In genomic region chr7:88509341-88509740, GRCh38 we compare ENCODE assay signal across 29 cellular contexts.
DNase-seq lines count a peak whose midpoint lies in the region; ATAC-seq, FAIRE-seq and TF ChIP-seq lines count a peak whose summit lies in the region.
"Had no signal": no experiment of that assay in that cellular context is flagged by ENCODE, and none has a peak within 500 bp of the region (broad histone marks: within the 10 kb centered on the region; RNA-seq: fewer than 3 reads in every experiment).

No MANE protein-coding gene starts in this region.

- no peak for TF ChIP-seq RAD21 in H1 (IDR thresholded peaks at IDR 0.05 in 1 of 2, conservative IDR thresholded peaks at IDR 0.05 in 1 of 2; ENCODE audit: low read depth in 2 of 2, low read length in 2 of 2)

- DNase-seq in H1 (ENCODE audit: low read depth in 1 of 2, low spot score in 2 of 2) = no peak
- DNase-seq: 8988T; ACHN; AML-193; BE2C; C1 segment of cervical spinal cord; Caco-2; Calu3; CD4-positive, alpha-beta memory T cell; CD4-positive, alpha-beta T cell; CD4-positive, CD25-positive, alpha-beta regulatory T cell; CD8-positive, alpha-beta memory T cell; CD8-positive, alpha-beta T cell; COR-L47; DMS 273 treated with DMSO at 0.1 percent for 48 hours; DMS153; DMS53; DMS79; DMS79 treated with DMSO at 0.1 percent for 48 hours; DND-41; EL had no signal

- H3K27me3 ChIP-seq in H1 (replicated peaks in 1 of 4; ENCODE audit: control insufficient read depth in 3 of 4, extremely low read depth in 1 of 4, insufficient read depth in 3 of 4, low read length in 3 of 4) = no peaks in the 10 kb centered on the region
- H3K27me3 ChIP-seq: BE2C; BLaER1; BLaER1 treated with 17β-estradiol and CSF1 and Interleukin-3, amounts not matched to agents 10 nM and 100 nM had no signal

- no peak overlapping the region for H3K18ac ChIP-seq in H1 (ENCODE audit: extremely low read depth, low read length)

- ATAC-seq in GM21717 (IDR thresholded peaks at IDR 0.05; ENCODE audit: unreplicated experiment) = no peak
- ATAC-seq: A549; CD8-positive, alpha-beta T cell had no signal

- peak overlapping the region; percentile 83; the same call in 1 of the 2 replicates for H2AFZ ChIP-seq in H1 (ENCODE audit: low read length)

- H3K4me2 ChIP-seq in H1 (ENCODE audit: insufficient read depth in 1 of 2, low read depth in 2 of 2, low read length in 2 of 2) = no peak overlapping the region
- H3K4me2 ChIP-seq: A549; BLaER1; BLaER1 treated with 17β-estradiol and CSF1 and Interleukin-3, amounts not matched to agents 10 nM and 100 nM had no signal

- H3K23me2 ChIP-seq in H1 (ENCODE audit: low read depth, low read length) = no peaks in the 10 kb centered on the region

- H2BK120ac ChIP-seq in H1 (replicated peaks; ENCODE audit: low read depth, low read length) = no peak overlapping the region

- no peak for TF ChIP-seq POLR2A in H1 (IDR thresholded peaks at IDR 0.05; ENCODE audit: control extremely low read depth in 1 of 2, low read depth in 2 of 2, low read length in 2 of 2)

- no peak overlapping the region for H2BK20ac ChIP-seq in H1 (ENCODE audit: low read length)

- no peak overlapping the region for H2BK15ac ChIP-seq in H1 (ENCODE audit: low read length)

- no peaks in the 10 kb centered on the region for H3K79me2 ChIP-seq in H1 (ENCODE audit: control insufficient read depth in 1 of 2, insufficient read depth in 2 of 2, low read length in 2 of 2)

- no peak overlapping the region for H2BK12ac ChIP-seq in H1 (ENCODE audit: low read depth, low read length)

- no peaks in the 10 kb centered on the region for H4K20me1 ChIP-seq in H1 (replicated peaks in 1 of 2; ENCODE audit: control insufficient read depth in 1 of 2, insufficient read depth in 2 of 2, low read length in 2 of 2)
- H4K20me1 ChIP-seq: BLaER1; BLaER1 treated with 17β-estradiol and CSF1 and Interleukin-3, amounts not matched to agents 10 nM and 100 nM had no signal

- CTCF ChIA-PET in H1 (lab: Charles Lee; ENCODE audit: partially characterized antibody) = no interaction called here

- H3K79me1 ChIP-seq in H1 (ENCODE audit: low read depth, low read length) = no peaks in the 10 kb centered on the region

- H3K23ac ChIP-seq in H1 (ENCODE audit: insufficient read length) = no peak overlapping the region

- no peak for FAIRE-seq in H1 (lab: Jason Lieb, UNC)
- FAIRE-seq: A204.1, A549, D721Med had no signal

- H3K9me3 ChIP-seq in H1 (ENCODE audit: insufficient read depth in 2 of 2, low read depth in 1 of 2, low read length in 1 of 2) = no peaks in the 10 kb centered on the region
- H3K9me3 ChIP-seq: A549, BE2C, BLaER1, Caco-2 had no signal

- H3K27ac ChIP-seq in H1 (ENCODE audit: low read depth, low read length) = no peak overlapping the region
- H3K27ac ChIP-seq: 22Rv1; A549; BLaER1; BLaER1 treated with 17β-estradiol and CSF1 and Interleukin-3, amounts not matched to agents 10 nM and 100 nM; C4-2B had no signal

- no peak overlapping the region for H3K4me3 ChIP-seq in H1 (ENCODE audit: extremely low read depth in 1 of 4, insufficient read depth in 2 of 4, low read depth in 3 of 4, low read length in 4 of 4)
- H3K4me3 ChIP-seq: A549; BLaER1; BLaER1 treated with 17β-estradiol and CSF1 and Interleukin-3, amounts not matched to agents 10 nM and 100 nM had no signal

- H3K36me3 ChIP-seq in H1 (ENCODE audit: control insufficient read depth in 2 of 4, insufficient read depth in 4 of 4, low read length in 3 of 4) = no peaks in the 10 kb centered on the region
- H3K36me3 ChIP-seq: BE2C; BLaER1; BLaER1 treated with 17β-estradiol and CSF1 and Interleukin-3, amounts not matched to agents 10 nM and 100 nM had no signal

- no peak overlapping the region for H3K4ac ChIP-seq in H1 (replicated peaks; ENCODE audit: insufficient read length, low read depth, low read length)

- no peak overlapping the region for H3K9ac ChIP-seq in H1 (replicated peaks in 1 of 4; ENCODE audit: extremely low read depth in 1 of 4, low read depth in 3 of 4, low read length in 3 of 4)
- H3K9ac ChIP-seq: BLaER1; BLaER1 treated with 17β-estradiol and CSF1 and Interleukin-3, amounts not matched to agents 10 nM and 100 nM had no signal

- TF ChIP-seq EP300 in H1 (IDR thresholded peaks at IDR 0.05; ENCODE audit: borderline replicate concordance in 1 of 2, low read depth in 2 of 2, low read length in 2 of 2) = no peak

- H2AK5ac ChIP-seq in H1 (ENCODE audit: low read depth, low read length) = no peak overlapping the region

- H4K5ac ChIP-seq in H1 (ENCODE audit: insufficient read length, low read depth, low read length) = no peak overlapping the region

- no peaks in the 10 kb centered on the region for H3K4me1 ChIP-seq in H1 (replicated peaks in 1 of 4; ENCODE audit: control insufficient read depth in 3 of 4, insufficient read depth in 4 of 4, low read length in 3 of 4)
- H3K4me1 ChIP-seq: A549; BE2C; BLaER1; BLaER1 treated with 17β-estradiol and CSF1 and Interleukin-3, amounts not matched to agents 10 nM and 100 nM; Caco-2 had no signal

- no peak overlapping the region for H3K56ac ChIP-seq in H1 (replicated peaks; ENCODE audit: insufficient read length, low read depth, low read length)

- H4K8ac ChIP-seq in H1 (ENCODE audit: extremely low read depth, insufficient read depth, low read length) = no peak overlapping the region

- H3K14ac ChIP-seq in H1 (ENCODE audit: insufficient read length) = no peak overlapping the region

- no peak for TF ChIP-seq CTCF in H1 (IDR thresholded peaks at IDR 0.05; ENCODE audit: control extremely low read depth in 1 of 3, insufficient read depth in 1 of 3, low read depth in 1 of 3, low read length in 3 of 3)

- no peak overlapping the region for H2BK5ac ChIP-seq in H1 (ENCODE audit: low read depth, low read length)

- H4K91ac ChIP-seq in H1 (replicated peaks; ENCODE audit: insufficient read length, low read length) = no peak overlapping the region

- POLR2A ChIA-PET in H1 (lab: Charles Lee; ENCODE audit: partially characterized antibody) = no interaction called here

TF ChIP-seq in H1, 55 proteins besides CTCF, POLR2A, EP300 and RAD21:
- TF ChIP-seq RBBP5 (IDR thresholded peaks at IDR 0.05; ENCODE audit: borderline replicate concordance, low read depth, low read length) (no peak), EZH2 (IDR thresholded peaks at IDR 0.05; ENCODE audit: low read depth, low read length, severe bottlenecking) (no peak), CREB1 (IDR thresholded peaks at IDR 0.05) (no peak), SP2 (IDR thresholded peaks at IDR 0.05; ENCODE audit: low read length) (no peak), TAF7 (optimal IDR thresholded peaks at IDR 0.05; ENCODE audit: borderline replicate concordance, low read depth, low read length) (no peak), SAP30 (IDR thresholded peaks at IDR 0.05; ENCODE audit: insufficient read depth, insufficient replicate concordance, low read length) (no peak), ATF3 (IDR thresholded peaks at IDR 0.05; ENCODE audit: insufficient read depth, low read depth, low read length) (no peak), KDM4A (IDR thresholded peaks at IDR 0.05; ENCODE audit: low read depth, low read length, severe bottlenecking) (no peak), SP1 (IDR thresholded peaks at IDR 0.05; ENCODE audit: low read depth, low read length) (no peak)
